Comparison of ENCODE assay signal across 18 cellular contexts in the genomic region with DNA sequence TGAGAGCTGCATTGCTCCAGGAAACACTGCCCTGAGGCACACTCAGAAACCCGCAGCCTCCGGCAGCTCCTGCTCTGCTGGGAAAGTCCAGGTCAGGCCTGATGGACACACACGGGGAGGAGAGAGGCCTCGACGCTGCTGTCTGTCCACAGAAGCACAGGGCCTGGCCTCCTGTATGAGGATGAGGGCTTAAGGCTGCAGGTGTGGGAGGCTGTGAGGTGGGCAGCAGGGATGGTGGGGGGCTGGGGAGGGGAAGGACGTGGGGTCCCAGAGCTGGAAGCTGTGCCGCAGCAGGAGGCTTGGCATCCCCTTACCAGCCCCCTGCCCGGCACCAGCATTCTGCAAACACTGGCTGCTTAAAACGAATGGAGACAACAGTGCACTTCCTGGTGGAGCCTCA.
A peak's percentile ranks its signal among the peaks of the same experiment; 100 is the strongest.
DNase-seq lines count a peak whose midpoint lies in the region; ATAC-seq, FAIRE-seq and TF ChIP-seq lines count a peak whose summit lies in the region.
"Had no signal": no experiment of that assay in that cellular context is flagged by ENCODE, and none has a peak within 500 bp of the region (broad histone marks: within the 10 kb centered on the region; RNA-seq: fewer than 3 reads in every experiment).

No MANE protein-coding gene starts in this region.

- FAIRE-seq in HTR-8/SVneo (lab: Jason Lieb, UNC), result no peak
- FAIRE-seq: A204.1, G401.6, GM12891 had no signal

- no peaks in the 10 kb centered on the region for H3K4me1 ChIP-seq in H9 (ENCODE audit: insufficient read depth, low read length)

- no peak overlapping the region for H2BK20ac ChIP-seq in H9 (ENCODE audit: low read depth, low read length, poor library complexity, severe bottlenecking)

- H3K36me3 Mint-ChIP-seq in H9 (ENCODE audit: insufficient read depth in 1 of 3, low read depth in 3 of 3) (no peaks in the 10 kb centered on the region; a peak in 1 of 7 replicates), progenitor cell of endocrine pancreas (ENCODE audit: insufficient read depth) (no peaks in the 10 kb centered on the region)

- TF ChIP-seq CTCF in H9 (conservative IDR thresholded peaks at IDR 0.05) (no peak), progenitor cell of endocrine pancreas (IDR thresholded peaks at IDR 0.05; ENCODE audit: unreplicated experiment) (no peak)

- no peak overlapping the region for H2BK12ac ChIP-seq in H9 (ENCODE audit: insufficient read length, low read depth, low read length)

- H3K9me3 Mint-ChIP-seq in H9 (no peaks in the 10 kb centered on the region; a peak in 3 of 5 replicates), progenitor cell of endocrine pancreas (ENCODE audit: low read depth) (no peaks in the 10 kb centered on the region)

- peaks cover 0 to 8% of the 10 kb centered on the region in 2 experiments; a peak in 2 of 4 replicates for H3K4me1 Mint-ChIP-seq in H9
- H3K4me1 Mint-ChIP-seq in progenitor cell of endocrine pancreas (ENCODE audit: low read depth), result no peaks in the 10 kb centered on the region

- H4K91ac ChIP-seq in H9 (ENCODE audit: insufficient read length, low read depth, low read length), result no peak overlapping the region

- no peak overlapping the region for H4K5ac ChIP-seq in H9 (ENCODE audit: insufficient read length, low read depth, low read length)

- no peaks in the 10 kb centered on the region for H3K27me3 ChIP-seq in H9 (ENCODE audit: insufficient read depth, low read length)

- H3K27me3 Mint-ChIP-seq in H9 (ENCODE audit: low read depth), result peaks cover 71% of the 10 kb centered on the region
- peaks cover 29% of the 10 kb centered on the region for H3K27me3 Mint-ChIP-seq in progenitor cell of endocrine pancreas

- WGBS in H9 (ENCODE audit: extremely low coverage, insufficient read length, low lambda C conversion rate), result no CpG with 5 or more reads among the region's 9 CpGs

- H2AK5ac ChIP-seq in H9 (ENCODE audit: insufficient read length, low read length), result no peak overlapping the region

- no peaks in the 10 kb centered on the region for H3K23me2 ChIP-seq in H9 (ENCODE audit: insufficient read length, low read depth, low read length, poor library complexity, severe bottlenecking)

- no peak overlapping the region for H2AFZ ChIP-seq in H9 (ENCODE audit: low read length)

- H2BK15ac ChIP-seq in H9 (ENCODE audit: low read depth, low read length), result no peak overlapping the region

- no peak overlapping the region for H3K4me2 ChIP-seq in H9 (ENCODE audit: insufficient read depth, insufficient read length, low read length)

- H3K56ac ChIP-seq in H9 (ENCODE audit: insufficient read length, low read depth, low read length), result no peak overlapping the region

- no peak overlapping the region for H3K4ac ChIP-seq in H9 (ENCODE audit: low read depth, low read length)

- H3K27ac Mint-ChIP-seq in H9 (no peak overlapping the region), progenitor cell of endocrine pancreas (no peak overlapping the region)

- no peak overlapping the region for H3K27ac ChIP-seq in H9 (ENCODE audit: insufficient read length, low read depth, low read length)

- ATAC-seq in HG03025 (IDR thresholded peaks at IDR 0.05; ENCODE audit: low FRiP score, unreplicated experiment), result no peak

- H3K4me3 Mint-ChIP-seq in H9 (no peak overlapping the region), progenitor cell of endocrine pancreas (ENCODE audit: low read depth) (no peak overlapping the region)

- H3K14ac ChIP-seq in H9 (ENCODE audit: insufficient read depth, low read length), result no peak overlapping the region

- no peak overlapping the region for H4K8ac ChIP-seq in H9 (replicated peaks; ENCODE audit: insufficient read length, low read depth, low read length)

- no peak overlapping the region for H3K9ac ChIP-seq in H9 (ENCODE audit: extremely low read depth, insufficient read length, low read length)

- H2BK5ac ChIP-seq in H9 (ENCODE audit: insufficient read length, low read length), result no peak overlapping the region

- H3K79me2 ChIP-seq in H9 (ENCODE audit: insufficient read depth, low read length), result no peaks in the 10 kb centered on the region

- H2BK120ac ChIP-seq in H9 (ENCODE audit: low read depth, low read length, poor library complexity, severe bottlenecking), result no peak overlapping the region

- H3T11ph ChIP-seq in H9 (ENCODE audit: low read length), result no peak overlapping the region

- no peak overlapping the region for H3K23ac ChIP-seq in H9 (ENCODE audit: insufficient read length, low read depth, low read length)

- DNase-seq in activated effector memory CD4-positive, alpha-beta T cell treated with anti-CD3 and anti-CD28 coated beads, Interleukin-2, amount 50 U/mL, for 16 hours, result peak; percentile 37
- DNase-seq in activated effector memory CD4-positive, alpha-beta T cell treated with Interleukin-2 at 50 U/mL for 16 hours, result no peak
- DNase-seq in H9 (peak; percentile 22), ecto neural progenitor cell (ENCODE audit: low spot score) (peak; percentile 41), progenitor cell of endocrine pancreas (ENCODE audit: low spot score, unreplicated experiment) (peak; percentile 5), HCEC 1CT (no peak), HTR-8/SVneo (ENCODE audit: insufficient read length, low spot score) (no peak)
- DNase-seq: DMS79, KBM-7, NCI-H1048, NCI-H2107, NCI-H226, NCI-H526, RPMI8226 had no signal

- no peak overlapping the region for H3K18ac ChIP-seq in H9 (ENCODE audit: insufficient read length, low read depth, low read length)

- H3K79me1 ChIP-seq in H9 (ENCODE audit: insufficient read depth, low read depth, low read length, poor library complexity, severe bottlenecking), result no peaks in the 10 kb centered on the region

- no peaks in the 10 kb centered on the region for H4K20me1 ChIP-seq in H9 (ENCODE audit: control insufficient read depth, insufficient read depth, insufficient read length)

- no peaks in the 10 kb centered on the region for H3K9me3 ChIP-seq in H9 (ENCODE audit: control insufficient read depth, low read depth, low read length)

Comparison
In these comparisons a context has a peak if more than half of its experiments do, and no peak if none do; other contexts are left out.
1. DNase-seq: peak in activated effector memory CD4-positive, alpha-beta T cell treated with anti-CD3 and anti-CD28 coated beads, Interleukin-2, amount 50 U/mL, for 16 hours (single experiment), H9 (single experiment), ecto neural progenitor cell (single experiment) and progenitor cell of endocrine pancreas (single experiment); none in activated effector memory CD4-positive, alpha-beta T cell treated with Interleukin-2 at 50 U/mL for 16 hours (single experiment), HCEC 1CT (single experiment) and HTR-8/SVneo (single experiment).